Comparison of ENCODE assay signal across 2 cellular contexts in the genomic region with DNA sequence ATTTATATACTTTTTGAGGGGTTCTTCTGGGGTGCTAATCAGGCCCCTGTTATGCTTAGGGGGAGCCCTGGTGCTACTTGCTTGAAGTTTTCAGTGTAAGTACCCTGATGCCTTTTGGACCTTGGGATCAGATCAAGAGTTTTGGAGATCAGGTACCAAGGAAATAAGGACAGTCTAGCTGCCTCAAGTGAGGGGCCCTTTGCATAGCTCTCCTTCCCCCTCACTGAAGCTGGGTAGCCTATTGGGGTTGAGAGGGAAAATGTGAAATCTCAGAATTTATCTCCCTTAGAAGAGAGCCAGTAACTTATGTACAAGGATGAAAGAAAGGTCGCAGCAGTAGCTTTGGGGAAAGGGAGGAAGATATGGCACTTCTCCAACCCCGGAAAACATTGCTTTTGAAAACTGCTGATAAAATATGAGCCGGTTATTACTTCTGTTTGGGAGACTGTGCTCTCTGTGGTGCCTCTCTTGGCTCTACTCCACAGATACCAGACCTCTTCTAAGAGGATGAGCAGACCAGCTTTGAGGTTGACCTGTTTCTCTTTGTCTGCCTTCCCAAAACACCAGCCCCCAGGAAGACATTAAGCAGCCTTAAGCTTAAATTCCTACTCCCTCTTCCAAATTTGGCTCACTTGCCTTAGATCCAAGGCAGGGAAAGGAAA.
TF ChIP-seq lines count a peak whose summit lies in the region.

No MANE protein-coding gene starts in this region.

TF ChIP-seq in IMR-90, 13 proteins besides CTCF, POLR2A, EP300 and RAD21:
- TF ChIP-seq MAFK (IDR thresholded peaks at IDR 0.05; ENCODE audit: low read depth, low read length) (no peak), MXI1 (IDR thresholded peaks at IDR 0.05; ENCODE audit: borderline replicate concordance, low read depth, low read length) (no peak), FOS (IDR thresholded peaks at IDR 0.05; ENCODE audit: low read depth, low read length) (no peak), MAZ (IDR thresholded peaks at IDR 0.05; ENCODE audit: borderline replicate concordance, low read depth, low read length) (no peak), RCOR1 (IDR thresholded peaks at IDR 0.05; ENCODE audit: insufficient replicate concordance, low read length) (no peak), RFX5 (IDR thresholded peaks at IDR 0.05; ENCODE audit: low read depth, low read length) (no peak), BHLHE40 (IDR thresholded peaks at IDR 0.05; ENCODE audit: low read depth, low read length) (no peak), CEBPB (IDR thresholded peaks at IDR 0.05; ENCODE audit: low read depth, low read length) (no peak), CHD1 (IDR thresholded peaks at IDR 0.05; ENCODE audit: low read depth, low read length) (no peak), SMC3 (IDR thresholded peaks at IDR 0.05; ENCODE audit: low read depth, low read length) (no peak), NFE2L2 (IDR thresholded peaks at IDR 0.05; ENCODE audit: low read depth, low read length) (no peak)
- TF ChIP-seq, protein P1, sequence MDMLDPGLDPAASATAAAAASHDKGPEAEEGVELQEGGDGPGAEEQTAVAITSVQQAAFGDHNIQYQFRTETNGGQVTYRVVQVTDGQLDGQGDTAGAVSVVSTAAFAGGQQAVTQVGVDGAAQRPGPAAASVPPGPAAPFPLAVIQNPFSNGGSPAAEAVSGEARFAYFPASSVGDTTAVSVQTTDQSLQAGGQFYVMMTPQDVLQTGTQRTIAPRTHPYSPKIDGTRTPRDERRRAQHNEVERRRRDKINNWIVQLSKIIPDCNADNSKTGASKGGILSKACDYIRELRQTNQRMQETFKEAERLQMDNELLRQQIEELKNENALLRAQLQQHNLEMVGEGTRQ (IDR thresholded peaks at IDR 0.05; ENCODE audit: low read depth, low read length): no peak
- TF ChIP-seq, protein P2, sequence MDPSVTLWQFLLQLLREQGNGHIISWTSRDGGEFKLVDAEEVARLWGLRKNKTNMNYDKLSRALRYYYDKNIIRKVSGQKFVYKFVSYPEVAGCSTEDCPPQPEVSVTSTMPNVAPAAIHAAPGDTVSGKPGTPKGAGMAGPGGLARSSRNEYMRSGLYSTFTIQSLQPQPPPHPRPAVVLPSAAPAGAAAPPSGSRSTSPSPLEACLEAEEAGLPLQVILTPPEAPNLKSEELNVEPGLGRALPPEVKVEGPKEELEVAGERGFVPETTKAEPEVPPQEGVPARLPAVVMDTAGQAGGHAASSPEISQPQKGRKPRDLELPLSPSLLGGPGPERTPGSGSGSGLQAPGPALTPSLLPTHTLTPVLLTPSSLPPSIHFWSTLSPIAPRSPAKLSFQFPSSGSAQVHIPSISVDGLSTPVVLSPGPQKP (IDR thresholded peaks at IDR 0.05; ENCODE audit: borderline replicate concordance, low read depth, low read length): no peak

TF ChIP-seq in K562, 482 proteins besides CTCF, POLR2A, EP300 and RAD21:
- TF ChIP-seq, protein P3, sequence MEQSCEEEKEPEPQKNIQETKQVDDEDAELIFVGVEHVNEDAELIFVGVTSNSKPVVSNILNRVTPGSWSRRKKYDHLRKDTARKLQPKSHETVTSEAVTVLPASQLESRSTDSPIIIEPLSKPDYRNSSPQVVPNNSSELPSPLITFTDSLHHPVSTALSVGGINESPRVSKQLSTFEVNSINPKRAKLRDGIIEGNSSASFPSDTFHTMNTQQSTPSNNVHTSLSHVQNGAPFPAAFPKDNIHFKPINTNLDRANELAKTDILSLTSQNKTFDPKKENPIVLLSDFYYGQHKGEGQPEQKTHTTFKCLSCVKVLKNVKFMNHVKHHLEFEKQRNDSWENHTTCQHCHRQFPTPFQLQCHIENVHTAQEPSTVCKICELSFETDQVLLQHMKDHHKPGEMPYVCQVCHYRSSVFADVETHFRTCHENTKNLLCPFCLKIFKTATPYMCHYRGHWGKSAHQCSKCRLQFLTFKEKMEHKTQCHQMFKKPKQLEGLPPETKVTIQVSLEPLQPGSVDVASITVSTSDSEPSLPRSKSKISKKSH (CRISPR knock-in tag; IDR thresholded peaks at IDR 0.05): no peak
- TF ChIP-seq ZNF184 (CRISPR knock-in tag; IDR thresholded peaks at IDR 0.05) (no peak), FOXM1 (IDR thresholded peaks at IDR 0.05; ENCODE audit: low read depth) (no peak), FOXM1 (CRISPR knock-in tag; IDR thresholded peaks at IDR 0.05; ENCODE audit: low read depth) (no peak), MAFG (tag; conservative IDR thresholded peaks at IDR 0.05) (no peak), PTBP1 (IDR thresholded peaks at IDR 0.05; ENCODE audit: low read depth, low read length) (no peak), POLR2AphosphoS5 (IDR thresholded peaks at IDR 0.05; ENCODE audit: control insufficient read depth, insufficient read depth, low read depth, low read length) (peak; percentile 23; the same call in 1 of the 2 replicates), POLR2AphosphoS2 (IDR thresholded peaks at IDR 0.05; ENCODE audit: low read length) (peak; percentile 47; the same call in 1 of the 2 replicates), NR2F6 (CRISPR knock-in tag; IDR thresholded peaks at IDR 0.05) (no peak), HNRNPLL (IDR thresholded peaks at IDR 0.05; ENCODE audit: low read depth, low read length, poor library complexity, severe bottlenecking) (no peak), SUPT5H (IDR thresholded peaks at IDR 0.05) (0 out of 2 replicates have a peak, but pooled peaks have one; percentile 35), SRSF7 (optimal IDR thresholded peaks at IDR 0.05; ENCODE audit: low read depth, low read length) (no peak), NFIC (IDR thresholded peaks at IDR 0.05) (peak; percentile 52; the same call in 1 of the 2 replicates), SMARCB1 (IDR thresholded peaks at IDR 0.05; ENCODE audit: insufficient read length, low read depth) (no peak), ZNF274 (IDR thresholded peaks at IDR 0.05; ENCODE audit: borderline replicate concordance, low read depth, low read length) (no peak)
- TF ChIP-seq, protein P4, sequence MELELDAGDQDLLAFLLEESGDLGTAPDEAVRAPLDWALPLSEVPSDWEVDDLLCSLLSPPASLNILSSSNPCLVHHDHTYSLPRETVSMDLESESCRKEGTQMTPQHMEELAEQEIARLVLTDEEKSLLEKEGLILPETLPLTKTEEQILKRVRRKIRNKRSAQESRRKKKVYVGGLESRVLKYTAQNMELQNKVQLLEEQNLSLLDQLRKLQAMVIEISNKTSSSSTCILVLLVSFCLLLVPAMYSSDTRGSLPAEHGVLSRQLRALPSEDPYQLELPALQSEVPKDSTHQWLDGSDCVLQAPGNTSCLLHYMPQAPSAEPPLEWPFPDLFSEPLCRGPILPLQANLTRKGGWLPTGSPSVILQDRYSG (tag; conservative IDR thresholded peaks at IDR 0.05; ENCODE audit: low read depth): no peak
- TF ChIP-seq, protein P2 (CRISPR knock-in tag; IDR thresholded peaks at IDR 0.05): no peak
- TF ChIP-seq, protein P5, sequence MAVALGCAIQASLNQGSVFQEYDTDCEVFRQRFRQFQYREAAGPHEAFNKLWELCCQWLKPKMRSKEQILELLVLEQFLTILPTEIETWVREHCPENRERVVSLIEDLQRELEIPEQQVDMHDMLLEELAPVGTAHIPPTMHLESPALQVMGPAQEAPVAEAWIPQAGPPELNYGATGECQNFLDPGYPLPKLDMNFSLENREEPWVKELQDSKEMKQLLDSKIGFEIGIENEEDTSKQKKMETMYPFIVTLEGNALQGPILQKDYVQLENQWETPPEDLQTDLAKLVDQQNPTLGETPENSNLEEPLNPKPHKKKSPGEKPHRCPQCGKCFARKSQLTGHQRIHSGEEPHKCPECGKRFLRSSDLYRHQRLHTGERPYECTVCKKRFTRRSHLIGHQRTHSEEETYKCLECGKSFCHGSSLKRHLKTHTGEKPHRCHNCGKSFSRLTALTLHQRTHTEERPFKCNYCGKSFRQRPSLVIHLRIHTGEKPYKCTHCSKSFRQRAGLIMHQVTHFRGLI (CRISPR knock-in tag; IDR thresholded peaks at IDR 0.05): no peak
- TF ChIP-seq, protein P6, sequence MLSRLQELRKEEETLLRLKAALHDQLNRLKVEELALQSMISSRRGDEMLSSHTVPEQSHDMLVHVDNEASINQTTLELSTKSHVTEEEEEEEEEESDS (CRISPR knock-in tag; IDR thresholded peaks at IDR 0.05): no peak
TF ChIP-seq in K562: peak in this region for 4.
